ENCODE assay signal across 17 cellular contexts in the genomic region with DNA sequence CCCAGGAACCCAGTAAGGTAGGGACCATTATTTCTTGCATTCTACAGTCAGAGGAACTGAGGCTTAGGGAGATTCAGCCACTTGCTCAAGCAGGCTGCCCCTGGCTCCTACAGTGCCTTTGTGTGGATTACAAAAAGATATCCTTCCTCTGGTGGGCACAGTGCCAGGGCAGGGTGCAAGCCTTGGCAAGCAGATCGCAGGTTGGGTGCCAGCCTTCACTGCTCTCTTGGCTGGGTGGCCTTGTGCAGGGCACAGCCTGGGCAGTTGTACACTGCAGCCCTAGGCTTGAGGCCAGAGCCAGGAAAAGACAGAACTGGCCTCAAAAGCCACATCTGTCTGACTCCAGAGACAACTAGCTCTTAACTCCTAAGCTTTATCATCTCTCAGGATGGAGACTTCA. TPM values are rescaled to one million over a fixed set of nuclear protein-coding genes. Genes with fewer than 3 reads are reported as not detected.
DNase-seq lines count a peak whose midpoint lies in the region; ATAC-seq and TF ChIP-seq lines count a peak whose summit lies in the region.
"Had no signal": no experiment of that assay in that cellular context is flagged by ENCODE, and none has a peak within 500 bp of the region (broad histone marks: within the 10 kb centered on the region; RNA-seq: fewer than 3 reads in every experiment).

No MANE protein-coding gene starts in this region.

- H3K9ac ChIP-seq in mammary epithelial cell (ENCODE audit: insufficient read depth, low read length) = no peak overlapping the region

- POLR2A ChIA-PET in MCF 10A (lab: Yijun Ruan, JAX) = no interaction called here

- WGBS in mammary epithelial cell (ENCODE audit: low coverage, missing lambda C conversion rate) = 0% methylated on average over 1 of the region's 1 CpG
- 11 to 20% methylated on average over 1 of the region's 1 CpG for WGBS in thyroid gland, 2 donors

- H3K36me3 Mint-ChIP-seq in MCF 10A (ENCODE audit: insufficient read depth, unreplicated experiment) (no peaks in the 10 kb centered on the region), T-helper 17 cell (ENCODE audit: low read depth) (peaks cover 7% of the 10 kb centered on the region)

- no peaks in the 10 kb centered on the region for H4K20me1 ChIP-seq in mammary epithelial cell (ENCODE audit: insufficient read depth, low read length)

- BruUV-seq in MCF 10A (replicated peaks; lab: Mats Ljungman, UMichigan) = no TSS peak
- no TSS peak for BruUV-seq in mammary epithelial cell (replicated peaks; lab: Mats Ljungman, UMichigan)

- H3K4me1 ChIP-seq in mammary epithelial cell (ENCODE audit: insufficient read depth, low read length) = peaks cover 18% of the 10 kb centered on the region
- no peaks in the 10 kb centered on the region for H3K4me1 ChIP-seq in thyroid gland

- intact Hi-C loops in MCF 10A (cut with micrococcal nuclease) = no loop called here
- intact Hi-C loops in mammary epithelial cell (cut with micrococcal nuclease) = no loop called here
- intact Hi-C loops in left cardiac atrium (cut with DNase I) = no loop called here
- intact Hi-C loops in thyroid gland (cut with DNase I) = no loop called here

- H3K27ac ChIP-seq in mammary epithelial cell (ENCODE audit: insufficient read depth, low read depth, low read length) (no peak overlapping the region), thyroid gland (no peak overlapping the region)

- H3K36me3 ChIP-seq in mammary epithelial cell (ENCODE audit: insufficient read depth, low read length) (no peaks in the 10 kb centered on the region), thyroid gland (no peaks in the 10 kb centered on the region)
- H3K36me3 ChIP-seq: BE2C had no signal

- TF ChIP-seq CTCF in MCF 10A (IDR thresholded peaks at IDR 0.05; ENCODE audit: unreplicated experiment) = no peak
- no peak for TF ChIP-seq CTCF in mammary epithelial cell (conservative IDR thresholded peaks at IDR 0.05 in 1 of 2, IDR thresholded peaks at IDR 0.05 in 1 of 2; ENCODE audit: extremely low read depth in 1 of 2, insufficient read depth in 1 of 2, low read depth in 1 of 2, low read length in 2 of 2)
- no peak for TF ChIP-seq CTCF in thyroid gland (IDR thresholded peaks at IDR 0.05)
- no peak for TF ChIP-seq CTCF in foreskin fibroblast (IDR thresholded peaks at IDR 0.05; ENCODE audit: low read depth, low read length)

- H3K4me3 ChIP-seq in mammary epithelial cell (replicated peaks in 1 of 3; ENCODE audit: insufficient read depth in 1 of 3, low read depth in 2 of 3, low read length in 3 of 3) (no peak overlapping the region), thyroid gland (replicated peaks in 1 of 3) (no peak overlapping the region), foreskin fibroblast (ENCODE audit: low read depth in 1 of 2, low read length in 2 of 2) (no peak overlapping the region)

- no peaks in the 10 kb centered on the region for H3K79me2 ChIP-seq in mammary epithelial cell (ENCODE audit: insufficient read depth, low read length)

- peak; percentile 84 for DNase-seq in MCF 10A (ENCODE audit: unreplicated experiment)
- DNase-seq in mammary epithelial cell = no peak
- DNase-seq in T-helper 17 cell = no peak
- DNase-seq in left cardiac atrium = peak; percentile 30
- DNase-seq in thyroid gland = peak; percentile 22 to 34
- no peak for DNase-seq in foreskin fibroblast
- DNase-seq in foreskin melanocyte = no peak
- DNase-seq: activated gamma-delta T cell; effector memory CD4-positive, alpha-beta T cell; EL; NCI-H1417; NCI-H526; trophoblast cell had no signal

- H3K27ac Mint-ChIP-seq in MCF 10A (ENCODE audit: low read depth, unreplicated experiment) (no peak overlapping the region), T-helper 17 cell (peak overlapping the region; percentile 98)
- H3K27ac Mint-ChIP-seq: progenitor cell of endocrine pancreas had no signal

- in situ Hi-C loops in mammary epithelial cell (cut with MboI; ENCODE audit: low sequenced_read_pairs in 2 of 2) = no loop called here

- H3K27me3 Mint-ChIP-seq in MCF 10A (ENCODE audit: insufficient read depth, unreplicated experiment) = no peaks in the 10 kb centered on the region
- no peaks in the 10 kb centered on the region for H3K27me3 Mint-ChIP-seq in T-helper 17 cell

- dilution Hi-C loops in mammary epithelial cell (cut with HindIII; ENCODE audit: low sequenced_read_pairs) = no loop called here

- H3K9me3 Mint-ChIP-seq in MCF 10A (ENCODE audit: unreplicated experiment) = no peaks in the 10 kb centered on the region

- no peak overlapping the region for H2AFZ ChIP-seq in mammary epithelial cell (ENCODE audit: low read depth, low read length)

- no peak for TF ChIP-seq POLR2A in thyroid gland (IDR thresholded peaks at IDR 0.05)

- H3K9me3 ChIP-seq in mammary epithelial cell (replicated peaks; ENCODE audit: insufficient read depth, low read length) (no peaks in the 10 kb centered on the region), T-helper 17 cell (ENCODE audit: control insufficient read depth, low read length, poor library complexity, severe bottlenecking) (no peaks in the 10 kb centered on the region), thyroid gland (no peaks in the 10 kb centered on the region)
- H3K9me3 ChIP-seq: BE2C had no signal

- no peak for ATAC-seq in T-helper 17 cell
- ATAC-seq in left cardiac atrium = peak; percentile 46 to 76
- no peak for ATAC-seq in HG02973 (IDR thresholded peaks at IDR 0.05; ENCODE audit: unreplicated experiment)

- no peaks in the 10 kb centered on the region for H3K27me3 ChIP-seq in mammary epithelial cell (ENCODE audit: insufficient read depth, low read length)
- no peaks in the 10 kb centered on the region for H3K27me3 ChIP-seq in thyroid gland
- H3K27me3 ChIP-seq: BE2C had no signal

- H3K4me1 Mint-ChIP-seq in MCF 10A (ENCODE audit: insufficient read depth, unreplicated experiment) (peaks cover 12% of the 10 kb centered on the region), T-helper 17 cell (peaks cover 78% of the 10 kb centered on the region)

- no peak overlapping the region for H3K4me3 Mint-ChIP-seq in MCF 10A (ENCODE audit: unreplicated experiment)
- peak overlapping the region; percentile 52 for H3K4me3 Mint-ChIP-seq in T-helper 17 cell

- H3K4me2 ChIP-seq in mammary epithelial cell (ENCODE audit: insufficient read depth, low read depth, low read length) = no peak overlapping the region

- CTCF ChIA-PET in MCF 10A (lab: Yijun Ruan, JAX) (interaction anchor here (0.6 to 0.8 kb wide), 3 partner anchors 10 to 31 kb away, joined by 3 to 4 read pairs (median 3); no protein-coding TSS in a partner anchor), mammary epithelial cell (lab: Charles Lee; ENCODE audit: low non-redundant PET) (no interaction called here)

RNA-seq across cellular contexts. Expression of gene DOCK2, which starts 15.0 kb away (rescaled TPM):
- total RNA-seq in MCF 10A (2022) (0.39 and 0.42 TPM in 2 replicates), mammary epithelial cell (under 1 TPM; 0.17 to 0.78 TPM), T-helper 17 cell (100 to 1,000 TPM; 249 to 284 TPM), left cardiac atrium (10 to 100 TPM; 12.1 to 17.2 TPM), thyroid gland (10 to 100 TPM in 2 of 4 donors, 1 to 10 TPM in 2; 4.3 to 14.1 (median 8.6) TPM)
- 0.29 TPM for polyA plus RNA-seq in mammary epithelial cell
- not detected for polyA minus RNA-seq in mammary epithelial cell
- total RNA-seq: bronchial epithelial cell, progenitor cell of endocrine pancreas had no signal

Comparison
In these comparisons a context has a peak if more than half of its experiments do, and no peak if none do; other contexts are left out.
1. DNase-seq: peak in MCF 10A (single experiment), left cardiac atrium (single experiment) and thyroid gland (2 of 2); none in mammary epithelial cell (single experiment), T-helper 17 cell (0 of 3), foreskin fibroblast (0 of 2) and foreskin melanocyte (single experiment).
2. ATAC-seq: peak in left cardiac atrium (2 of 2); none in T-helper 17 cell (single experiment) and HG02973 (single experiment).
3. RNA of gene DOCK2, which starts 15.0 kb away (total RNA-seq): 249 to 284 TPM in T-helper 17 cell; 12.1 to 17.2 TPM in left cardiac atrium, 4.3 to 14.1 TPM in thyroid gland, 0.17 to 0.78 TPM in mammary epithelial cell and 0.39 to 0.42 TPM in MCF 10A; every median in the first group is over 10 times any median in the second.